ENCODE assay signal across 14 cellular contexts in genomic region chr15:25172691-25173090, GRCh38.
"Had no signal": no experiment of that assay in that cellular context is flagged by ENCODE, and none has a peak within 500 bp of the region (broad histone marks: within the 10 kb centered on the region; RNA-seq: fewer than 3 reads in every experiment).

No MANE protein-coding gene starts in this region.

- ATAC-seq: mucosa of descending colon; naive thymus-derived CD4-positive, alpha-beta T cell; pancreas; stimulated activated naive CD8-positive, alpha-beta T cell treated with anti-CD3 and anti-CD28 coated beads, Interleukin-15, amount 100 ng/mL, for 72 hours had no signal

- H3K4me3 Mint-ChIP-seq: activated naive CD8-positive, alpha-beta T cell treated with anti-CD3 and anti-CD28 coated beads for 36 hours; brain; naive thymus-derived CD4-positive, alpha-beta T cell; stimulated activated naive CD8-positive, alpha-beta T cell treated with anti-CD3 and anti-CD28 coated beads, Interleukin-15, amount 100 ng/mL, for 72 hours had no signal

- H3K4me3 ChIP-seq: mucosa of descending colon, pancreas, SK-N-MC, smooth muscle cell, testis, upper lobe of left lung had no signal

- H3K4me1 Mint-ChIP-seq: activated naive CD8-positive, alpha-beta T cell treated with anti-CD3 and anti-CD28 coated beads for 36 hours; brain; naive thymus-derived CD4-positive, alpha-beta T cell; stimulated activated naive CD8-positive, alpha-beta T cell treated with anti-CD3 and anti-CD28 coated beads, Interleukin-15, amount 100 ng/mL, for 72 hours had no signal

- DNase-seq: activated naive CD8-positive, alpha-beta T cell treated with anti-CD3 and anti-CD28 coated beads for 36 hours; amygdala; effector memory CD4-positive, alpha-beta T cell; foreskin melanocyte; testis had no signal

- H3K27ac Mint-ChIP-seq: activated naive CD8-positive, alpha-beta T cell treated with anti-CD3 and anti-CD28 coated beads for 36 hours; brain; naive thymus-derived CD4-positive, alpha-beta T cell; stimulated activated naive CD8-positive, alpha-beta T cell treated with anti-CD3 and anti-CD28 coated beads, Interleukin-15, amount 100 ng/mL, for 72 hours had no signal

- H3K9me3 ChIP-seq: pancreas, testis had no signal

- H3K4me1 ChIP-seq: pancreas, testis, upper lobe of left lung had no signal

- H3K27ac ChIP-seq: epithelial cell of prostate, pancreas, SK-N-MC, testis, upper lobe of left lung had no signal

- H3K27me3 ChIP-seq: pancreas, testis, upper lobe of left lung had no signal

- H3K36me3 ChIP-seq: pancreas, upper lobe of left lung had no signal

- H3K27me3 Mint-ChIP-seq: activated naive CD8-positive, alpha-beta T cell treated with anti-CD3 and anti-CD28 coated beads for 36 hours; brain; naive thymus-derived CD4-positive, alpha-beta T cell; stimulated activated naive CD8-positive, alpha-beta T cell treated with anti-CD3 and anti-CD28 coated beads, Interleukin-15, amount 100 ng/mL, for 72 hours had no signal
